ENCODE assay signal across 14 cellular contexts in genomic region chr17:8611135-8611534, GRCh38. TPM values are rescaled to one million over a fixed set of nuclear protein-coding genes. Genes with fewer than 3 reads are reported as not detected.
A peak's percentile ranks its signal among the peaks of the same experiment; 100 is the strongest.
DNase-seq lines count a peak whose midpoint lies in the region; ATAC-seq and TF ChIP-seq lines count a peak whose summit lies in the region.
"Had no signal": no experiment of that assay in that cellular context is flagged by ENCODE, and none has a peak within 500 bp of the region (broad histone marks: within the 10 kb centered on the region; RNA-seq: fewer than 3 reads in every experiment).

No MANE protein-coding gene starts in this region.

- peak overlapping the region; percentile 94 for H3K27ac Mint-ChIP-seq in chondrocyte (ENCODE audit: unreplicated experiment)
- no peak overlapping the region for H3K27ac Mint-ChIP-seq in effector memory CD8-positive, alpha-beta T cell
- H3K27ac Mint-ChIP-seq: activated CD8-positive, alpha-beta T cell treated with anti-CD3 and anti-CD28 coated beads, Interleukin-2, amount 10 ng/mL, durations not matched to agents 7 days and 5 days; activated naive CD4-positive, alpha-beta T cell treated with anti-CD3 and anti-CD28 coated beads for 36 hours had no signal

- TF ChIP-seq POLR2A in suprapubic skin (IDR thresholded peaks at IDR 0.05) = no peak

- peak overlapping the region; percentile 60 for H3K4me3 Mint-ChIP-seq in chondrocyte (ENCODE audit: unreplicated experiment)
- H3K4me3 Mint-ChIP-seq in effector memory CD8-positive, alpha-beta T cell = no peak overlapping the region
- H3K4me3 Mint-ChIP-seq: activated CD8-positive, alpha-beta T cell treated with anti-CD3 and anti-CD28 coated beads, Interleukin-2, amount 10 ng/mL, durations not matched to agents 7 days and 5 days; activated naive CD4-positive, alpha-beta T cell treated with anti-CD3 and anti-CD28 coated beads for 36 hours had no signal

- ATAC-seq in left lobe of liver (peak; percentile 84), HG03457 (IDR thresholded peaks at IDR 0.05; ENCODE audit: unreplicated experiment) (no peak), HG02571 (IDR thresholded peaks at IDR 0.05; ENCODE audit: unreplicated experiment) (no peak)
- no peak for ATAC-seq in effector memory CD8-positive, alpha-beta T cell (replicated peaks)
- ATAC-seq: activated CD8-positive, alpha-beta T cell treated with anti-CD3 and anti-CD28 coated beads, Interleukin-2, amount 10 ng/mL, durations not matched to agents 7 days and 5 days; left lung; stimulated activated naive CD8-positive, alpha-beta T cell treated with anti-CD3 and anti-CD28 coated beads, Interleukin-15, Interleukin-2, amounts not matched to agents 100 U/mL and 50 U/mL, for 24 hours had no signal

- no peak for TF ChIP-seq CTCF in HEK293 (tag by site-specific recombination; IDR thresholded peaks at IDR 0.05)
- TF ChIP-seq CTCF in chondrocyte (IDR thresholded peaks at IDR 0.05) = no peak
- no peak for TF ChIP-seq CTCF in suprapubic skin (IDR thresholded peaks at IDR 0.05)

- H3K27ac ChIP-seq in HEK293 (ENCODE audit: extremely low read depth, low read depth, low read length) = no peak overlapping the region
- H3K27ac ChIP-seq in suprapubic skin = peak overlapping the region; percentile 47
- H3K27ac ChIP-seq in effector memory CD4-positive, alpha-beta T cell (ENCODE audit: insufficient read depth, low read length, poor library complexity, severe bottlenecking) = no peak overlapping the region

- peaks cover 91% of the 10 kb centered on the region for H3K4me1 Mint-ChIP-seq in chondrocyte (ENCODE audit: low read depth)
- no peaks in the 10 kb centered on the region for H3K4me1 Mint-ChIP-seq in effector memory CD8-positive, alpha-beta T cell (ENCODE audit: low read depth in 2 of 2)

- H3K4me3 ChIP-seq in HEK293 (ENCODE audit: low read depth, low read length) (no peak overlapping the region), suprapubic skin (no peak overlapping the region)
- H3K4me3 ChIP-seq in effector memory CD4-positive, alpha-beta T cell (ENCODE audit: insufficient read depth, low read depth, low read length, poor library complexity, severe bottlenecking) = no peak overlapping the region
- H3K4me3 ChIP-seq: left lung had no signal

- POLR2A ChIA-PET in HEK293 (lab: Yijun Ruan, JAX) = no interaction called here

- peaks cover 2% of the 10 kb centered on the region for H3K9me3 Mint-ChIP-seq in chondrocyte (ENCODE audit: low read depth)
- no peaks in the 10 kb centered on the region for H3K9me3 Mint-ChIP-seq in effector memory CD8-positive, alpha-beta T cell

- H3K9me3 ChIP-seq in HEK293 (ENCODE audit: control insufficient read depth, insufficient read depth, low read depth, low read length) = no peaks in the 10 kb centered on the region
- no peaks in the 10 kb centered on the region for H3K9me3 ChIP-seq in suprapubic skin
- no peaks in the 10 kb centered on the region for H3K9me3 ChIP-seq in effector memory CD4-positive, alpha-beta T cell (ENCODE audit: control insufficient read depth, low read length)

- H3K36me3 Mint-ChIP-seq in chondrocyte (ENCODE audit: low read depth) = peaks cover 2% of the 10 kb centered on the region
- no peaks in the 10 kb centered on the region for H3K36me3 Mint-ChIP-seq in effector memory CD8-positive, alpha-beta T cell (ENCODE audit: insufficient read depth)

- H3K4me1 ChIP-seq in HEK293 (ENCODE audit: control insufficient read depth, insufficient read depth, low read length) (peaks cover 30% of the 10 kb centered on the region), suprapubic skin (peaks cover 6% of the 10 kb centered on the region)
- no peaks in the 10 kb centered on the region for H3K4me1 ChIP-seq in effector memory CD4-positive, alpha-beta T cell (ENCODE audit: control insufficient read depth, insufficient read depth, low read length, poor library complexity, severe bottlenecking)

- no peaks in the 10 kb centered on the region for H3K27me3 ChIP-seq in suprapubic skin
- H3K27me3 ChIP-seq in effector memory CD4-positive, alpha-beta T cell (replicated peaks; ENCODE audit: control insufficient read depth, insufficient read depth, low read length, poor library complexity, severe bottlenecking) = no peaks in the 10 kb centered on the region
- H3K27me3 ChIP-seq: left lung had no signal

- no peak for TF ChIP-seq EP300 in suprapubic skin (IDR thresholded peaks at IDR 0.05)

- CTCF ChIA-PET in HEK293 (lab: Yijun Ruan, JAX) = interaction anchor here (0.5 to 1.2 kb wide), 4 partner anchors 16 to 697 kb away, joined by 3 to 7 read pairs (median 3); no protein-coding TSS in a partner anchor

- H3K36me3 ChIP-seq in HEK293 (ENCODE audit: control insufficient read depth in 2 of 2, insufficient read depth in 1 of 2, low read length in 2 of 2) (peaks cover 0 to 13% of the 10 kb centered on the region in 2 experiments; a peak in 2 of 3 replicates), suprapubic skin (no peaks in the 10 kb centered on the region)
- no peaks in the 10 kb centered on the region for H3K36me3 ChIP-seq in effector memory CD4-positive, alpha-beta T cell (ENCODE audit: control insufficient read depth, insufficient read depth, low read length)
- H3K36me3 ChIP-seq: left lung had no signal

- no peaks in the 10 kb centered on the region for H3K27me3 Mint-ChIP-seq in chondrocyte (ENCODE audit: low read depth)
- peaks cover 62 to 71% of the 10 kb centered on the region in 2 donors for H3K27me3 Mint-ChIP-seq in effector memory CD8-positive, alpha-beta T cell

- WGBS in suprapubic skin = 17% methylated on average over 2 of the region's 2 CpGs

- DNase-seq in chondrocyte (ENCODE audit: low spot score) = no peak
- no peak for DNase-seq in left lobe of liver (ENCODE audit: low spot score)
- DNase-seq in suprapubic skin (ENCODE audit: low spot score in 2 of 2) = no peak
- no peak for DNase-seq in effector memory CD4-positive, alpha-beta T cell
- no peak for DNase-seq in effector memory CD8-positive, alpha-beta T cell
- DNase-seq: activated CD8-positive, alpha-beta T cell treated with anti-CD3 and anti-CD28 coated beads, Interleukin-2, amount 10 ng/mL, durations not matched to agents 7 days and 5 days; activated naive CD4-positive, alpha-beta T cell treated with anti-CD3 and anti-CD28 coated beads for 36 hours; cerebellar nuclear complex; left lung; stimulated activated CD4-positive, alpha-beta T cell treated with anti-CD3 and anti-CD28 coated beads, Interleukin-2, amount 100 ng/mL, for 48 hours; stimulated activated naive CD8-positive, alpha-beta T cell treated with anti-CD3 and anti-CD28 coated beads, Interleukin-15, Interleukin-2, amounts not matched to agents 100 U/mL and 50 U/mL, for 24 hours had no signal

TF ChIP-seq in HEK293, 187 proteins besides CTCF, POLR2A, EP300 and RAD21:
- no peak for TF ChIP-seq ZNF76 (tag by site-specific recombination; IDR thresholded peaks at IDR 0.05; ENCODE audit: borderline replicate concordance, low read depth)
- TF ChIP-seq SCRT2 (tag by site-specific recombination; IDR thresholded peaks at IDR 0.05) = peak; percentile 46; the same call in 1 of the 2 replicates

RNA-seq across cellular contexts. Expression of gene MYH10, which starts 19.4 kb away (rescaled TPM):
- total RNA-seq in chondrocyte = 211 to 296 TPM (median 284 TPM) in 3 replicates
- 22.8 TPM for total RNA-seq in left lobe of liver
- 10 to 100 TPM in 3 of 4 donors, 1 to 10 TPM in 1; 9.5 to 18.3 (median 13.2) TPM for total RNA-seq in suprapubic skin
